ENCODE assay signal across 25 cellular contexts in genomic region chr11:47887910-47888569, GRCh38. TPM values are rescaled to one million over a fixed set of nuclear protein-coding genes. Genes with fewer than 3 reads are reported as not detected.
DNase-seq lines count a peak whose midpoint lies in the region; ATAC-seq and TF ChIP-seq lines count a peak whose summit lies in the region.
"Had no signal": no experiment of that assay in that cellular context is flagged by ENCODE, and none has a peak within 500 bp of the region (broad histone marks: within the 10 kb centered on the region; RNA-seq: fewer than 3 reads in every experiment).

No MANE protein-coding gene starts in this region.

- H3K36me3 ChIP-seq in OCI-LY7 (ENCODE audit: insufficient read depth, low read length): no peaks in the 10 kb centered on the region
- H3K36me3 ChIP-seq: BE2C, SJCRH30 had no signal

- no peak overlapping the region for H3K4me2 ChIP-seq in OCI-LY7 (ENCODE audit: low read length)
- H3K4me2 ChIP-seq: PC-9 had no signal

- no peak for TF ChIP-seq CTCF in OCI-LY7 (conservative IDR thresholded peaks at IDR 0.05; ENCODE audit: low read length)

- no peak overlapping the region for H3K27ac ChIP-seq in OCI-LY7 (ENCODE audit: low read depth, low read length, poor library complexity, severe bottlenecking)
- H3K27ac ChIP-seq: PC-9, SJCRH30 had no signal

- H3K9me3 Mint-ChIP-seq in activated CD4-positive, alpha-beta T cell treated with anti-CD3 and anti-CD28 coated beads, Interleukin-2, amount 10 ng/mL, durations not matched to agents 24 days and 14 days: no peaks in the 10 kb centered on the region
- no peaks in the 10 kb centered on the region for H3K9me3 Mint-ChIP-seq in activated naive CD4-positive, alpha-beta T cell treated with anti-CD3 and anti-CD28 coated beads, Interleukin-2, amount 50 U/mL, for 72 hours

- no peaks in the 10 kb centered on the region for H3K27me3 Mint-ChIP-seq in activated CD4-positive, alpha-beta T cell treated with anti-CD3 and anti-CD28 coated beads, Interleukin-2, amount 10 ng/mL, durations not matched to agents 24 days and 14 days
- H3K27me3 Mint-ChIP-seq in T-helper 17 cell: no peaks in the 10 kb centered on the region

- H4K20me1 ChIP-seq in OCI-LY7 (ENCODE audit: insufficient read depth, low read length): no peaks in the 10 kb centered on the region

- peaks cover 3% of the 10 kb centered on the region for H3K4me1 ChIP-seq in OCI-LY7 (ENCODE audit: insufficient read depth, low read length, poor library complexity, severe bottlenecking)
- H3K4me1 ChIP-seq: BE2C, SJCRH30 had no signal

- H3K9me2 ChIP-seq in OCI-LY7 (ENCODE audit: insufficient read depth, low read length): no peaks in the 10 kb centered on the region

- CTCF ChIA-PET in OCI-LY7 (lab: Charles Lee; ENCODE audit: unreplicated experiment): no interaction called here

- H3K4me3 ChIP-seq in OCI-LY7 (ENCODE audit: low read depth, low read length, poor library complexity, severe bottlenecking): no peak overlapping the region
- H3K4me3 ChIP-seq: PC-9, SJCRH30 had no signal

- H3K36me3 Mint-ChIP-seq in activated CD4-positive, alpha-beta T cell treated with anti-CD3 and anti-CD28 coated beads, Interleukin-2, amount 10 ng/mL, durations not matched to agents 24 days and 14 days (ENCODE audit: low read depth): peaks cover 2% of the 10 kb centered on the region
- no peaks in the 10 kb centered on the region for H3K36me3 Mint-ChIP-seq in activated naive CD4-positive, alpha-beta T cell treated with anti-CD3 and anti-CD28 coated beads, Interleukin-2, amount 50 U/mL, for 72 hours
- H3K36me3 Mint-ChIP-seq in T-helper 17 cell (ENCODE audit: low read depth): no peaks in the 10 kb centered on the region

- DNase-seq in activated CD4-positive, alpha-beta T cell treated with anti-CD3 and anti-CD28 coated beads, Interleukin-2, amount 10 ng/mL, durations not matched to agents 24 days and 14 days: peak; percentile 58
- DNase-seq in activated CD4-positive, alpha-beta T cell treated with anti-CD3 and anti-CD28 coated beads for 4 hours: no peak
- DNase-seq in activated naive CD4-positive, alpha-beta T cell treated with anti-CD3 and anti-CD28 coated beads, Interleukin-2, amount 50 U/mL, for 72 hours (ENCODE audit: low spot score in 2 of 2): no peak
- no peak for DNase-seq in activated naive CD4-positive, alpha-beta T cell treated with Interleukin-2 at 50 U/mL for 16 hours
- DNase-seq in T-helper 17 cell: no peak
- DNase-seq in DMS79 (lab: John Stamatoyannopoulos, UW): no peak
- DNase-seq in OCI-LY7 (ENCODE audit: low spot score): no peak
- DNase-seq: 8988T, ACHN, BE2C, COR-L47, EL, GDM1, HCEC 1CT, KBM-7, NCI-H1105 treated with DMSO at 0.1 percent for 48 hours, NCI-H146, NCI-H2029, NCI-H446, NCI-H524 treated with DMSO at 0.1 percent for 48 hours, NCI-H774, PC-9, SJCRH30 had no signal

- POLR2A ChIA-PET in OCI-LY7 (lab: Charles Lee): interaction anchor here (0.6 kb wide), 1 partner anchor 115 kb away, joined by 5 read pairs; no protein-coding TSS in a partner anchor

- no peaks in the 10 kb centered on the region for H3K79me2 ChIP-seq in OCI-LY7 (ENCODE audit: insufficient read depth, low read depth, low read length)

- no TSS peak for BruUV-seq in OCI-LY7 (replicated peaks; lab: Mats Ljungman, UMichigan)

- no peak overlapping the region for H3K4me3 Mint-ChIP-seq in activated CD4-positive, alpha-beta T cell treated with anti-CD3 and anti-CD28 coated beads, Interleukin-2, amount 10 ng/mL, durations not matched to agents 24 days and 14 days
- peak overlapping the region; percentile 63 for H3K4me3 Mint-ChIP-seq in T-helper 17 cell

- ATAC-seq in activated naive CD4-positive, alpha-beta T cell treated with anti-CD3 and anti-CD28 coated beads, Interleukin-2, amount 50 U/mL, for 72 hours: peak; percentile 37 to 78
- peak; percentile 29 for ATAC-seq in T-helper 17 cell
- no peak for ATAC-seq in GM21786 (IDR thresholded peaks at IDR 0.05; ENCODE audit: unreplicated experiment)
- ATAC-seq: Right ventricle myocardium inferior had no signal

- no peak overlapping the region for H2AFZ ChIP-seq in OCI-LY7 (ENCODE audit: low read length)
- H2AFZ ChIP-seq: PC-9 had no signal

- intact Hi-C loops in activated CD4-positive, alpha-beta T cell treated with anti-CD3 and anti-CD28 coated beads, Interleukin-2, amount 10 ng/mL, durations not matched to agents 24 days and 14 days (cut with micrococcal nuclease): no loop called here
- intact Hi-C loops in OCI-LY7 (cut with micrococcal nuclease; ENCODE audit: unreplicated experiment): no loop called here

- no peak overlapping the region for H3K27ac Mint-ChIP-seq in activated CD4-positive, alpha-beta T cell treated with anti-CD3 and anti-CD28 coated beads, Interleukin-2, amount 10 ng/mL, durations not matched to agents 24 days and 14 days
- H3K27ac Mint-ChIP-seq in activated naive CD4-positive, alpha-beta T cell treated with anti-CD3 and anti-CD28 coated beads, Interleukin-2, amount 50 U/mL, for 72 hours: no peak overlapping the region
- peak overlapping the region; percentile 78 for H3K27ac Mint-ChIP-seq in T-helper 17 cell

- H3K4me1 Mint-ChIP-seq in activated CD4-positive, alpha-beta T cell treated with anti-CD3 and anti-CD28 coated beads, Interleukin-2, amount 10 ng/mL, durations not matched to agents 24 days and 14 days: peaks cover 28% of the 10 kb centered on the region
- peaks cover 37% of the 10 kb centered on the region for H3K4me1 Mint-ChIP-seq in T-helper 17 cell

- H3K9me3 ChIP-seq in T-helper 17 cell (ENCODE audit: control insufficient read depth, low read length, poor library complexity, severe bottlenecking): no peaks in the 10 kb centered on the region
- no peaks in the 10 kb centered on the region for H3K9me3 ChIP-seq in OCI-LY7 (ENCODE audit: low read length)
- H3K9me3 ChIP-seq: BE2C, SJCRH30 had no signal

RNA-seq across cellular contexts. Expression of gene NUP160, which starts 39.9 kb away (rescaled TPM):
- total RNA-seq in activated CD4-positive, alpha-beta T cell treated with anti-CD3 and anti-CD28 coated beads, Interleukin-2, amount 10 ng/mL, durations not matched to agents 24 days and 14 days: 102 and 104 TPM in 2 replicates
- total RNA-seq in activated naive CD4-positive, alpha-beta T cell treated with anti-CD3 and anti-CD28 coated beads, Interleukin-2, amount 50 U/mL, for 72 hours: 10 to 100 TPM; 76.8 to 95.7 TPM
- total RNA-seq in T-helper 17 cell (10 to 100 TPM; 50.0 to 54.6 TPM), OCI-LY7 (2022) (65.6 and 70.6 TPM in 2 replicates)
- 23.9 and 32.0 TPM in 2 replicates for total RNA-seq in OCI-LY7 (2014; rRNA removed; shearing (Covaris generic))
